In the genomic region with DNA sequence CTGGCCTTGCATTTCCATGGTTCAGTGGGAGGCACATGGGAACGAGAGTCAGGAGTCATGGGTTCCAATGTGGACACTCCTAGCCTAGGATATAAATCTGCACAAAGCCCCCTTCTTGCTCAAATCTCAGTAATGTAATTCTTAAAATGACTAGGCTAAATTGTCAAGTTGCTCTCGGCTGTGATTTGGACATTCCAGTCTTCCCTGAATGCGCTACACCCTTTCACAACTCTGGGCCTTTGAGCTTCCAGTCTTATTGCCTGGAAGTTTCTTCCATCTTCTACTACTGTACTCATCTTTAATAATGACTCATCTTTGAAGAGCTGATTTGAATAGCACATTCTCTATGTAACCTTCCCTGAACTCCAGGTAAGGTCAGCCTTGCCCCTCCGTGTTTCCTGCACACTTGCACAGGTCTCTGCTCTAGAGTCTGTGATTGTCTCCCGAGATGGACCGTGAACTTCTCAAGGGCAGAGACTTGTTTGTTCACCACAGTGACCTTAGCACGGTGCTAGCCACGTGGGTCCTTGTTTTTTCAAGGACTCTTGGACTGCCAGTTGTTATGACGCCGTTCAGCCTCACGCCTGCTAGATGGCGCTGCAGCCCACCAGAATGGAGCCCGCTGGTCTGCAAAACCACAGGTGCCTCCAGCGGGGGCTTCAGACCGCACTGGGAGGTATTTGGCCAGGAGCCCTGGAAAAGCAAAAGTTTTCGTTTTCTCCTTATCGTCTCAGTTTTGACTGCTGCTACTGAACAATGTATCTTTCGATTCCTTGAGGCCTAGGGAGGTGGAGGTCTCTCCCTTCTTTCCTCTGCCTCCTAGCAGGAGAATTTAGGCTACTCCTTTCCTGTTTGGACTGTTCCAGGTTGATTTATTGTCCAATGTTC, we compare ENCODE assay signal across 8 cellular contexts. TPM values are rescaled to one million over a fixed set of nuclear protein-coding genes. Genes with fewer than 3 reads are reported as not detected.
DNase-seq lines count a peak whose midpoint lies in the region; ATAC-seq and TF ChIP-seq lines count a peak whose summit lies in the region.

No MANE protein-coding gene starts in this region.

- no peaks in the 10 kb centered on the region for H4K20me1 ChIP-seq in KMS-11 (ENCODE audit: insufficient read depth)

- H3K36me3 Mint-ChIP-seq in activated naive CD4-positive, alpha-beta T cell treated with anti-CD3 and anti-CD28 coated beads, Interleukin-2, amount 50 U/mL, for 24 hours, result no peaks in the 10 kb centered on the region
- no peaks in the 10 kb centered on the region for H3K36me3 Mint-ChIP-seq in progenitor cell of endocrine pancreas (ENCODE audit: insufficient read depth)

- H3K9me3 Mint-ChIP-seq in activated naive CD4-positive, alpha-beta T cell treated with anti-CD3 and anti-CD28 coated beads, Interleukin-2, amount 50 U/mL, for 24 hours, result no peaks in the 10 kb centered on the region
- no peaks in the 10 kb centered on the region for H3K9me3 Mint-ChIP-seq in progenitor cell of endocrine pancreas (ENCODE audit: low read depth)

- H3K9ac ChIP-seq in KMS-11, result no peak overlapping the region

- in situ Hi-C loops in SK-MEL-5 (cut with HindIII; ENCODE audit: low pct_unique_long_range_greater_than_20kb, low sequenced_read_pairs), result no loop called here

- H3K4me1 ChIP-seq in KMS-11 (ENCODE audit: low read depth, poor library complexity, severe bottlenecking), result peaks cover 18% of the 10 kb centered on the region

- H2AFZ ChIP-seq in KMS-11 (ENCODE audit: low read depth), result peak overlapping the region; percentile 63

- intact Hi-C loops in Right ventricle myocardium superior (cut with DNase I), result no loop called here

- TF ChIP-seq CTCF in KMS-11 (conservative IDR thresholded peaks at IDR 0.05; ENCODE audit: low read depth, low read length), result peak; percentile 98
- TF ChIP-seq CTCF in progenitor cell of endocrine pancreas (IDR thresholded peaks at IDR 0.05; ENCODE audit: unreplicated experiment), result peak; percentile 97

- no peaks in the 10 kb centered on the region for H3K36me3 ChIP-seq in KMS-11 (ENCODE audit: insufficient read depth)

- H3K4me2 ChIP-seq in KMS-11, result peak overlapping the region; percentile 37

- H3K27me3 Mint-ChIP-seq in activated naive CD4-positive, alpha-beta T cell treated with anti-CD3 and anti-CD28 coated beads, Interleukin-2, amount 50 U/mL, for 24 hours, result no peaks in the 10 kb centered on the region
- H3K27me3 Mint-ChIP-seq in progenitor cell of endocrine pancreas, result peaks cover 3% of the 10 kb centered on the region

- peak; percentile 61 for ATAC-seq in GM21528 (IDR thresholded peaks at IDR 0.05; ENCODE audit: low FRiP score, unreplicated experiment)
- peak; percentile 88 for ATAC-seq in Right ventricle myocardium superior (ENCODE audit: poor library complexity)

- DNase-seq in DMS153 treated with DMSO at 0.1 percent for 48 hours (lab: John Stamatoyannopoulos, UW; ENCODE audit: unreplicated experiment), result peak; percentile 4
- DNase-seq in SK-MEL-5 (ENCODE audit: low read depth, low spot score), result peak; percentile 83
- peak; percentile 78 for DNase-seq in Right ventricle myocardium superior
- peak; percentile 71 for DNase-seq in progenitor cell of endocrine pancreas (ENCODE audit: low spot score, unreplicated experiment)
- DNase-seq in epidermal melanocyte (ENCODE audit: insufficient read length, low spot score), result no peak

- H3K4me1 Mint-ChIP-seq in activated naive CD4-positive, alpha-beta T cell treated with anti-CD3 and anti-CD28 coated beads, Interleukin-2, amount 50 U/mL, for 24 hours, result peaks cover 17% of the 10 kb centered on the region
- no peaks in the 10 kb centered on the region for H3K4me1 Mint-ChIP-seq in progenitor cell of endocrine pancreas (ENCODE audit: low read depth)

- no peak overlapping the region for H3K4me3 ChIP-seq in KMS-11 (IDR thresholded peaks at IDR 0.05; ENCODE audit: insufficient read depth, low read depth, low read length)

- no peaks in the 10 kb centered on the region for H3K27me3 ChIP-seq in KMS-11 (ENCODE audit: insufficient read depth, low read depth)

- H3K27ac Mint-ChIP-seq in activated naive CD4-positive, alpha-beta T cell treated with anti-CD3 and anti-CD28 coated beads, Interleukin-2, amount 50 U/mL, for 24 hours, result peak overlapping the region; percentile 1
- no peak overlapping the region for H3K27ac Mint-ChIP-seq in progenitor cell of endocrine pancreas

- no peak overlapping the region for H3K27ac ChIP-seq in KMS-11

- no peaks in the 10 kb centered on the region for H3K79me2 ChIP-seq in KMS-11 (ENCODE audit: insufficient read depth, low read depth)

- H3K4me3 Mint-ChIP-seq in activated naive CD4-positive, alpha-beta T cell treated with anti-CD3 and anti-CD28 coated beads, Interleukin-2, amount 50 U/mL, for 24 hours, result peak overlapping the region; percentile 37
- H3K4me3 Mint-ChIP-seq in progenitor cell of endocrine pancreas (ENCODE audit: low read depth), result no peak overlapping the region

RNA-seq across cellular contexts. Expression of a gene that starts 44.3 kb away (rescaled TPM):
- total RNA-seq in SK-MEL-5 (2014; rRNA removed; shearing (Covaris generic)), result 178 and 189 TPM in 2 replicates
- polyA plus RNA-seq in SK-MEL-5 (2015; cell fraction: cytosol; rRNA removed), result 131 and 172 TPM in 2 replicates
- 24.3 and 42.6 TPM in 2 replicates for polyA plus RNA-seq in SK-MEL-5 (2015; cell fraction: nucleus; rRNA removed)
- 41.9 TPM for total RNA-seq in Right ventricle myocardium superior
- 153 and 163 TPM in 2 replicates for total RNA-seq in progenitor cell of endocrine pancreas

RNA-seq across cellular contexts. Expression of a gene that starts 44.6 kb away (rescaled TPM):
- total RNA-seq in SK-MEL-5 (2014; rRNA removed; shearing (Covaris generic)), result 60.0 and 64.0 TPM in 2 replicates
- polyA plus RNA-seq in SK-MEL-5 (2015; cell fraction: cytosol; rRNA removed), result 54.2 and 59.0 TPM in 2 replicates
- 44.1 and 53.1 TPM in 2 replicates for polyA plus RNA-seq in SK-MEL-5 (2015; cell fraction: nucleus; rRNA removed)
- total RNA-seq in Right ventricle myocardium superior (14.4 TPM), progenitor cell of endocrine pancreas (39.0 and 39.2 TPM in 2 replicates)
